ENCODE assay signal across 1 cellular context in the genomic region with DNA sequence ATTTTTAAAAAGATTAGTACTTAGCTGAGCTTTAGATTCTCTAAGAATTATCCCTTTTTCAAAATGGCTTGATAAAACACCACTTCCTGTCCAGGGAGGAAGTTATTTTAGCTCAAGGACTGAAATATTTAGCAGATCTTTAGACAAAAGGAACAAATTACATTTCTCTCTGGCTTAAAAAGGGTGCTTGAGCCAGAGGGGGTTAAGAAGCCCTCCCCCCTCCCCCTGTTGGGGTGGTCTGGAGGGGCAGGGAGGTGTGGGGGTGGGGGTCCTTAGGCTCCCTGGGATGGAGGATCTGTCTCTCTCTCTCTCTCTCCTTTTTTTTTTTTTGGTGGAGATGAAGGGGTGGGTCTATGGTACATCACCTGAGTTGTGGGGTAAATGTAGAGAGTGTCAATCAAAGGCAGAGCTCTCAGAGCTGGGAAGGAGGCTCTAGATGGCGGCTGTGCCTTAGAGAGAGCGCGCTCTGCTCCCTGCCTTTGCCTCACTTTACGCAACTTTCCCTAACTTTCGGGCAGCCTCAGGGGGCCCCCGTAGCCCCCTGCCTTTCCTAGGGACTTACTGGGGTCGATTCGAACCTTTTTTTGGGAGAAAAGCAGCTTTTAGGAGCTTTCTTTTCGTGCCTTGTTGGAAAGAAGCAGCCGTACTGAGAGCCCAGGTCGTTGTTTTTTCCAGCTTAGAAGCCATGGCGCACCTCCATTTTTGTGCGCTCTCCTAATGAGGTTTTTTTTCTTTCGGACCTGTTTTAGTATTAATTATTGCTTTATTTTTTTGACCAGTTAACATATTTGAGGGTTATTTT.
TF ChIP-seq lines count a peak whose summit lies in the region.

A gene (plus strand): TSS at position 415 of the 802 bp plus-strand sequence. CDS start 914 bp downstream, outside the sequence.

TF ChIP-seq in IMR-90, 13 proteins besides CTCF, POLR2A, EP300 and RAD21:
- TF ChIP-seq MXI1 (IDR thresholded peaks at IDR 0.05; ENCODE audit: borderline replicate concordance, low read depth, low read length) (no peak), CEBPB (IDR thresholded peaks at IDR 0.05; ENCODE audit: low read depth, low read length) (peak; percentile 58; the same call in 1 of the 2 replicates), BHLHE40 (IDR thresholded peaks at IDR 0.05; ENCODE audit: low read depth, low read length) (no peak), RCOR1 (IDR thresholded peaks at IDR 0.05; ENCODE audit: insufficient replicate concordance, low read length) (no peak), FOS (IDR thresholded peaks at IDR 0.05; ENCODE audit: low read depth, low read length) (no peak), MAZ (IDR thresholded peaks at IDR 0.05; ENCODE audit: borderline replicate concordance, low read depth, low read length) (no peak), SMC3 (IDR thresholded peaks at IDR 0.05; ENCODE audit: low read depth, low read length) (no peak), RFX5 (IDR thresholded peaks at IDR 0.05; ENCODE audit: low read depth, low read length) (no peak), NFE2L2 (IDR thresholded peaks at IDR 0.05; ENCODE audit: low read depth, low read length) (no peak), MAFK (IDR thresholded peaks at IDR 0.05; ENCODE audit: low read depth, low read length) (no peak), CHD1 (IDR thresholded peaks at IDR 0.05; ENCODE audit: low read depth, low read length) (0 out of 2 replicates have a peak, but pooled peaks have one; percentile 22)
- TF ChIP-seq, protein P1, sequence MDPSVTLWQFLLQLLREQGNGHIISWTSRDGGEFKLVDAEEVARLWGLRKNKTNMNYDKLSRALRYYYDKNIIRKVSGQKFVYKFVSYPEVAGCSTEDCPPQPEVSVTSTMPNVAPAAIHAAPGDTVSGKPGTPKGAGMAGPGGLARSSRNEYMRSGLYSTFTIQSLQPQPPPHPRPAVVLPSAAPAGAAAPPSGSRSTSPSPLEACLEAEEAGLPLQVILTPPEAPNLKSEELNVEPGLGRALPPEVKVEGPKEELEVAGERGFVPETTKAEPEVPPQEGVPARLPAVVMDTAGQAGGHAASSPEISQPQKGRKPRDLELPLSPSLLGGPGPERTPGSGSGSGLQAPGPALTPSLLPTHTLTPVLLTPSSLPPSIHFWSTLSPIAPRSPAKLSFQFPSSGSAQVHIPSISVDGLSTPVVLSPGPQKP (IDR thresholded peaks at IDR 0.05; ENCODE audit: borderline replicate concordance, low read depth, low read length), result no peak
- TF ChIP-seq, protein P2, sequence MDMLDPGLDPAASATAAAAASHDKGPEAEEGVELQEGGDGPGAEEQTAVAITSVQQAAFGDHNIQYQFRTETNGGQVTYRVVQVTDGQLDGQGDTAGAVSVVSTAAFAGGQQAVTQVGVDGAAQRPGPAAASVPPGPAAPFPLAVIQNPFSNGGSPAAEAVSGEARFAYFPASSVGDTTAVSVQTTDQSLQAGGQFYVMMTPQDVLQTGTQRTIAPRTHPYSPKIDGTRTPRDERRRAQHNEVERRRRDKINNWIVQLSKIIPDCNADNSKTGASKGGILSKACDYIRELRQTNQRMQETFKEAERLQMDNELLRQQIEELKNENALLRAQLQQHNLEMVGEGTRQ (IDR thresholded peaks at IDR 0.05; ENCODE audit: low read depth, low read length), result 0 out of 2 replicates have a peak, but pooled peaks have one; percentile 14
